In the genomic region with DNA sequence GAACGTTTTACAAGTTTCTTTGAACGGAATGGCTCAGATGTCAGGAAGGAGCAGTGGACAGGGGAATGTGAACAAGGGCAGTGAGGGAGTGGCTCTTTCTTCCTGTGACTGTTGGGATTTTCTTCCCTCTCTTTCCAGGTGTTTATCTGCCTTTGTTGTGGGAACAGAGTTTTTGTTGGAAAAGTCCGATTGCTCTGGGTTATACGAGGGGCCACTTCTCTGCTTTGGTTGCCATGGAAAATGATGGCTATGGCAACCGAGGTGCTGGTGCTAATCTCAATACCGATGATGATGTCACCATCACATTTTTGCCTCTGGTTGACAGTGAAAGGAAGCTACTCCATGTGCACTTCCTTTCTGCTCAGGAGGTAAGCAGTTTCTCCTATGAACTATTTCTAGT, we compare ENCODE assay signal across 16 cellular contexts. TPM values are rescaled to one million over a fixed set of nuclear protein-coding genes. Genes with fewer than 3 reads are reported as not detected.
DNase-seq lines count a peak whose midpoint lies in the region; ATAC-seq and TF ChIP-seq lines count a peak whose summit lies in the region.
"Had no signal": no experiment of that assay in that cellular context is flagged by ENCODE, and none has a peak within 500 bp of the region (broad histone marks: within the 10 kb centered on the region; RNA-seq: fewer than 3 reads in every experiment).

No MANE protein-coding gene starts in this region.

- H3K9me3 Mint-ChIP-seq in CD4-positive, CD25-positive, alpha-beta regulatory T cell = no peaks in the 10 kb centered on the region
- H3K9me3 Mint-ChIP-seq in HFFc6 (no peaks in the 10 kb centered on the region), chondrocyte (ENCODE audit: low read depth) (no peaks in the 10 kb centered on the region)
- H3K9me3 Mint-ChIP-seq: stimulated activated naive B cell treated with anti-CD40 and anti-IgM and Interleukin-4, amounts not matched to agents 10 μg/mL and 1 μg/mL and 100 μg/mL, for 72 hours; T-helper 1 cell treated with Interleukin-12 subunit alpha and Interleukin-12 subunit beta and Interleukin-4 antibody, amounts not matched to agents 30 μg/mL and 1 μg/mL, for 36 hours had no signal

- DNase-seq in CD4-positive, CD25-positive, alpha-beta regulatory T cell = no peak
- peak; percentile 44 for DNase-seq in HFFc6
- DNase-seq in chondrocyte (ENCODE audit: low spot score) = no peak
- DNase-seq in lung microvascular endothelial cell (ENCODE audit: low read depth in 2 of 2) = peak; percentile 87 to 95
- DNase-seq in AG20443 (ENCODE audit: low spot score) = no peak
- no peak for DNase-seq in NCI-H524 (lab: John Stamatoyannopoulos, UW)
- DNase-seq in foreskin melanocyte = no peak
- DNase-seq in caudate nucleus (lab: John Stamatoyannopoulos, UW) = no peak
- DNase-seq: activated CD4-positive, alpha-beta T cell treated with anti-CD3 and anti-CD28 coated beads for 48 hours; AML-193; H7; NCI-H1048; NCI-H526; stimulated activated CD4-positive, alpha-beta T cell treated with anti-CD3 and anti-CD28 coated beads, Interleukin-2, amount 100 ng/mL, for 48 hours; stimulated activated naive B cell treated with anti-CD40 and anti-IgM and Interleukin-4, amounts not matched to agents 10 μg/mL and 1 μg/mL and 100 μg/mL, for 72 hours had no signal

- H3K27ac ChIP-seq in CD4-positive, CD25-positive, alpha-beta regulatory T cell (ENCODE audit: insufficient read depth, low read length, poor library complexity, severe bottlenecking) = no peak overlapping the region
- no peak overlapping the region for H3K27ac ChIP-seq in caudate nucleus (ENCODE audit: low read depth, low read length)

- H3K36me3 Mint-ChIP-seq in CD4-positive, CD25-positive, alpha-beta regulatory T cell = peaks cover 59% of the 10 kb centered on the region
- H3K36me3 Mint-ChIP-seq in HFFc6 (ENCODE audit: low read depth) (peaks cover 37% of the 10 kb centered on the region), chondrocyte (ENCODE audit: low read depth) (peaks cover 29% of the 10 kb centered on the region)

- H3K4me1 Mint-ChIP-seq in CD4-positive, CD25-positive, alpha-beta regulatory T cell = peaks cover 8 to 11% (median 10%) of the 10 kb centered on the region in 4 donors
- H3K4me1 Mint-ChIP-seq in HFFc6 (ENCODE audit: low read depth) = peaks cover 13% of the 10 kb centered on the region
- peaks cover 6% of the 10 kb centered on the region for H3K4me1 Mint-ChIP-seq in chondrocyte (ENCODE audit: low read depth)

- H3K27me3 ChIP-seq in CD4-positive, CD25-positive, alpha-beta regulatory T cell (ENCODE audit: control insufficient read depth, insufficient read depth, low read length) = no peaks in the 10 kb centered on the region

- H3K4me3 ChIP-seq in CD4-positive, CD25-positive, alpha-beta regulatory T cell (ENCODE audit: low read depth, low read length) = no peak overlapping the region

- no peak overlapping the region for H3K4me3 Mint-ChIP-seq in CD4-positive, CD25-positive, alpha-beta regulatory T cell
- H3K4me3 Mint-ChIP-seq in HFFc6 = no peak overlapping the region
- H3K4me3 Mint-ChIP-seq in chondrocyte (ENCODE audit: unreplicated experiment) = no peak overlapping the region
- H3K4me3 Mint-ChIP-seq: stimulated activated naive B cell treated with anti-CD40 and anti-IgM and Interleukin-4, amounts not matched to agents 10 μg/mL and 1 μg/mL and 100 μg/mL, for 72 hours; T-helper 1 cell treated with Interleukin-12 subunit alpha and Interleukin-12 subunit beta and Interleukin-4 antibody, amounts not matched to agents 30 μg/mL and 1 μg/mL, for 36 hours had no signal

- H3K27ac Mint-ChIP-seq in CD4-positive, CD25-positive, alpha-beta regulatory T cell = peak overlapping the region in 2 of 3 donors; percentile 6 to 28
- H3K27ac Mint-ChIP-seq in HFFc6 (peak overlapping the region; percentile 74), chondrocyte (ENCODE audit: unreplicated experiment) (peak overlapping the region; percentile 42)
- H3K27ac Mint-ChIP-seq: stimulated activated naive B cell treated with anti-CD40 and anti-IgM and Interleukin-4, amounts not matched to agents 10 μg/mL and 1 μg/mL and 100 μg/mL, for 72 hours; T-helper 1 cell treated with Interleukin-12 subunit alpha and Interleukin-12 subunit beta and Interleukin-4 antibody, amounts not matched to agents 30 μg/mL and 1 μg/mL, for 36 hours had no signal

- ATAC-seq in CD4-positive, CD25-positive, alpha-beta regulatory T cell (ENCODE audit: low read depth in 2 of 2) = no peak
- ATAC-seq: stimulated activated naive B cell treated with anti-CD40 and anti-IgM and Interleukin-4, amounts not matched to agents 10 μg/mL and 1 μg/mL and 100 μg/mL, for 72 hours had no signal

- H3K36me3 ChIP-seq in CD4-positive, CD25-positive, alpha-beta regulatory T cell (ENCODE audit: control insufficient read depth, insufficient read depth, low read length) = peaks cover 81% of the 10 kb centered on the region

- H3K9me3 ChIP-seq in CD4-positive, CD25-positive, alpha-beta regulatory T cell (ENCODE audit: control insufficient read depth in 2 of 2, low read length in 2 of 2) = no peaks in the 10 kb centered on the region

- no peaks in the 10 kb centered on the region for H3K4me1 ChIP-seq in CD4-positive, CD25-positive, alpha-beta regulatory T cell (ENCODE audit: control insufficient read depth, insufficient read depth, low read length, poor library complexity, severe bottlenecking)

- TF ChIP-seq CTCF in HFFc6 (IDR thresholded peaks at IDR 0.05) (no peak), chondrocyte (IDR thresholded peaks at IDR 0.05) (no peak)

- H3K27me3 Mint-ChIP-seq in CD4-positive, CD25-positive, alpha-beta regulatory T cell = no peaks in the 10 kb centered on the region
- H3K27me3 Mint-ChIP-seq in HFFc6 (ENCODE audit: insufficient read depth) (0 out of 2 replicates have a peak, but pooled peaks cover 2% of the 10 kb centered on the region), chondrocyte (ENCODE audit: low read depth) (no peaks in the 10 kb centered on the region)
- H3K27me3 Mint-ChIP-seq: stimulated activated naive B cell treated with anti-CD40 and anti-IgM and Interleukin-4, amounts not matched to agents 10 μg/mL and 1 μg/mL and 100 μg/mL, for 72 hours had no signal

RNA-seq across cellular contexts. Expression of a gene that starts 41.4 kb away (rescaled TPM):
- total RNA-seq in CD4-positive, CD25-positive, alpha-beta regulatory T cell = 27.8 TPM
- 1 to 10 TPM; 6.6 to 9.4 (median 6.8) TPM for polyA plus RNA-seq in CD4-positive, CD25-positive, alpha-beta regulatory T cell
- total RNA-seq in HFFc6 (2021; fragmentation: NEBNext Ultra II Directional; extraction: Animal tissue kit (Norgen Biotek cat#: 25700)) = 10 to 100 TPM; 11.8 to 13.6 (median 12.6) TPM
- total RNA-seq in chondrocyte = 21.6 to 24.7 TPM (median 23.6 TPM) in 3 replicates
- total RNA-seq in lung microvascular endothelial cell = 15.3 and 20.8 TPM in 2 replicates

Comparison
In these comparisons a context has a peak if more than half of its experiments do, and no peak if none do; other contexts are left out.
1. DNase-seq: peak in HFFc6 (single experiment) and lung microvascular endothelial cell (2 of 2); none in CD4-positive, CD25-positive, alpha-beta regulatory T cell (0 of 3), chondrocyte (single experiment), AG20443 (single experiment), NCI-H524 (0 of 2), foreskin melanocyte (single experiment) and caudate nucleus (0 of 61).
2. H3K27ac Mint-ChIP-seq: peak in every context shown above with its lines; median percentile 74 in HFFc6; 42 in chondrocyte; 17 in CD4-positive, CD25-positive, alpha-beta regulatory T cell.